In genomic region chr4:81457921-81458520, GRCh38 we compare ENCODE assay signal across 19 cellular contexts. TPM values are rescaled to one million over a fixed set of nuclear protein-coding genes. Genes with fewer than 3 reads are reported as not detected.
DNase-seq lines count a peak whose midpoint lies in the region; ATAC-seq lines count a peak whose summit lies in the region.
"Had no signal": no experiment of that assay in that cellular context is flagged by ENCODE, and none has a peak within 500 bp of the region (broad histone marks: within the 10 kb centered on the region; RNA-seq: fewer than 3 reads in every experiment).

No MANE protein-coding gene starts in this region.

- peaks cover 33% of the 10 kb centered on the region for H3K36me3 Mint-ChIP-seq in memory B cell

- H3K27ac Mint-ChIP-seq in memory B cell, result peak overlapping the region; percentile 60
- H3K27ac Mint-ChIP-seq: B cell; CD8-positive, alpha-beta T cell; GM23338; HFFc6 had no signal

- DNase-seq in foreskin melanocyte (peak; percentile 90), memory B cell (ENCODE audit: low spot score in 2 of 2) (no peak), NCI-H2081 treated with DMSO at 0.1 percent for 48 hours (lab: John Stamatoyannopoulos, UW) (no peak), T1000 (lab: John Stamatoyannopoulos, UW) (no peak)
- DNase-seq: CD8-positive, alpha-beta T cell; COR-L47; DMS 273 treated with DMSO at 0.1 percent for 48 hours; DMS53; HFFc6 had no signal

- ATAC-seq in memory B cell (ENCODE audit: low read depth) (no peak), HG03469 (IDR thresholded peaks at IDR 0.05; ENCODE audit: unreplicated experiment) (no peak)
- ATAC-seq: CD8-positive, alpha-beta T cell; GM23338; HCT116; HepG2 had no signal

- no peak overlapping the region for H3K4me3 Mint-ChIP-seq in memory B cell
- H3K4me3 Mint-ChIP-seq: B cell; CD8-positive, alpha-beta T cell; GM23338; HFFc6; IgD-negative memory B cell had no signal

- no peaks in the 10 kb centered on the region for H3K27me3 Mint-ChIP-seq in memory B cell
- H3K27me3 Mint-ChIP-seq: B cell, IgD-negative memory B cell had no signal

- H3K27ac ChIP-seq in angular gyrus (ENCODE audit: low read depth, low read length), result peak overlapping the region; percentile 31
- peak overlapping the region; percentile 78 for H3K27ac ChIP-seq in temporal lobe (ENCODE audit: low read depth, low read length)
- H3K27ac ChIP-seq: BLaER1 treated with 17β-estradiol and CSF1 and Interleukin-3, amounts not matched to agents 10 nM and 100 nM had no signal

- no peaks in the 10 kb centered on the region for H3K9me3 Mint-ChIP-seq in memory B cell
- H3K9me3 Mint-ChIP-seq: CD8-positive, alpha-beta T cell; GM23338; HFFc6; IgD-negative memory B cell had no signal

- H3K4me1 Mint-ChIP-seq in memory B cell, result peaks cover 50% of the 10 kb centered on the region

RNA-seq across cellular contexts. Expression of gene RASGEF1B, which starts 13.7 kb away (rescaled TPM):
- 26.8 TPM for total RNA-seq in temporal lobe
- total RNA-seq: A172, HFFc6 had no signal
